ENCODE assay signal across 17 cellular contexts in the genomic region with DNA sequence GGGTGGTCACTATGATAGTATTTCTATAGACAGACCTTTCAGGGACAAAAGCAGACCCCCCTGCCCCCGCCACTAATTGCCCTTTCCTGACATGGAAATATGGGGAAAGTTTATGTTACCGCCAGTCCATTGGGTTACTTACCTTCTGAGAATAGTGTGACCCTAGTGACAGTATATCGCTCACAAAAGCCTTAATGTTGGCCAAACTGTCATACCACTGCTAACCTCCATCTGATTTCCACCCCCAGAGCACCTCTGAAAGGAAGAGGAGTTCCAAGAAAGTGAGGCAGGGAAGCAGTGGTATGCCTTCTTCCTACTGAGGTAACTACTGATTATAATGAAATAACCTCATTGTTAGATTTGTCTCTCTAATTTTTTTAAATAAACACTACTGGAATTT.
"Had no signal": no experiment of that assay in that cellular context is flagged by ENCODE, and none has a peak within 500 bp of the region (broad histone marks: within the 10 kb centered on the region; RNA-seq: fewer than 3 reads in every experiment).

No MANE protein-coding gene starts in this region.

- H3K79me2 ChIP-seq: parathyroid adenoma had no signal

- H3K27ac ChIP-seq: neural progenitor cell, parathyroid adenoma, tibial nerve, upper lobe of left lung had no signal

- DNase-seq: cortex of kidney; effector memory CD8-positive, alpha-beta T cell; head of caudate nucleus; kidney; naive thymus-derived CD4-positive, alpha-beta T cell; stimulated activated CD4-positive, alpha-beta T cell treated with anti-CD3 and anti-CD28 coated beads, Interleukin-2, amount 100 ng/mL, for 24 hours; stimulated activated CD4-positive, alpha-beta T cell treated with anti-CD3 and anti-CD28 coated beads, Interleukin-4, amount 100 ng/mL, for 4 hours; stimulated activated naive CD8-positive, alpha-beta T cell treated with anti-CD3 and anti-CD28 coated beads, Interleukin-15, Interleukin-2, amounts not matched to agents 100 U/mL and 50 U/mL, for 24 hours; upper lobe of left lung had no signal

- H3K27me3 ChIP-seq: neural progenitor cell, tibial nerve, upper lobe of left lung had no signal

- H3K4me2 ChIP-seq: neural progenitor cell had no signal

- H3K9ac ChIP-seq: neural progenitor cell, parathyroid adenoma had no signal

- ATAC-seq: effector memory CD8-positive, alpha-beta T cell; left lobe of liver; naive thymus-derived CD4-positive, alpha-beta T cell; sciatic nerve; stimulated activated memory B cell treated with anti-CD40 and anti-IgM and Interleukin-4, amounts not matched to agents 10 μg/mL and 1 μg/mL and 100 μg/mL, for 72 hours; stimulated activated naive CD8-positive, alpha-beta T cell treated with anti-CD3 and anti-CD28 coated beads, Interleukin-15, Interleukin-2, amounts not matched to agents 100 U/mL and 50 U/mL, for 24 hours had no signal

- H3K36me3 ChIP-seq: neural progenitor cell, thoracic aorta, tibial nerve, upper lobe of left lung had no signal

- H3K4me3 ChIP-seq: lung, neural progenitor cell, thoracic aorta, tibial nerve, upper lobe of left lung had no signal

- H3K9me3 ChIP-seq: thoracic aorta, tibial nerve, upper lobe of left lung had no signal

- H3K4me1 ChIP-seq: parathyroid adenoma, upper lobe of left lung had no signal
